Comparison of ENCODE assay signal across 13 cellular contexts in the genomic region with DNA sequence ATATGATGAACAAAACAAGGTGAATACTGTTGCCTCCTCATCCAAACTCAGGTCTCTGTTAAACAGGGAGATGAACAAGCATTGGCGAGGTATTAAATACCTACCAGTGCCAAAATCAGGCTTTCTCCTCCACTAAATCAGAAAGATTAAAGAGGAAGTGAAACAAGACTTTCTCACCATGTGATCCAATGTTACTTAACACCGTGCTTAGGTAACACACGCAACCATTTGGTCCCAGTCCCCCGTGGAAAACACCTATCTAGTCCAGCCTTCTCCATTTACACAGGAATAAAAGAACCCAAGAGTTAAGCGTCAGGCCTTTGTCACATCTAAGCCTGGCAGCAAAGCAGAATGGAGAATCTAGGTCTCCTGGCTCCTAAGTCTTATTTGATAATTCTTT. TPM values are rescaled to one million over a fixed set of nuclear protein-coding genes. Genes with fewer than 3 reads are reported as not detected.
A peak's percentile ranks its signal among the peaks of the same experiment; 100 is the strongest.
DNase-seq lines count a peak whose midpoint lies in the region; ATAC-seq and TF ChIP-seq lines count a peak whose summit lies in the region.
"Had no signal": no experiment of that assay in that cellular context is flagged by ENCODE, and none has a peak within 500 bp of the region (broad histone marks: within the 10 kb centered on the region; RNA-seq: fewer than 3 reads in every experiment).

No MANE protein-coding gene starts in this region.

- no peaks in the 10 kb centered on the region for H3K27me3 Mint-ChIP-seq in T-helper 17 cell

- no peaks in the 10 kb centered on the region for H3K36me3 Mint-ChIP-seq in T-helper 17 cell (ENCODE audit: low read depth)

- peaks cover 0 to 3% (median 0%) of the 10 kb centered on the region in 4 donors for H3K4me1 ChIP-seq in esophagus muscularis mucosa
- H3K4me1 ChIP-seq: prostate gland had no signal

- DNase-seq in T-helper 17 cell = no peak
- DNase-seq in activated T-cell treated with anti-CD3 and anti-CD28 coated beads, Interleukin-2, amount 50 U/mL, for 1 hour = no peak
- no peak for DNase-seq in esophagus muscularis mucosa (ENCODE audit: extremely low spot score)
- DNase-seq in occipital lobe (lab: John Stamatoyannopoulos, UW) = no peak
- no peak for DNase-seq in activated gamma-delta T cell (lab: John Stamatoyannopoulos, UW)
- DNase-seq: activated gamma-delta T cell treated with Interleukin-2 at 50 U/mL for 16 hours, DMS153, dorsolateral prefrontal cortex, T-helper 1 cell had no signal

- no peak overlapping the region for H3K27ac ChIP-seq in esophagus muscularis mucosa (replicated peaks in 1 of 4)
- H3K27ac ChIP-seq: dorsolateral prefrontal cortex, prostate gland had no signal

- 85% methylated on average over 5 of the region's 5 CpGs for WGBS in esophagus muscularis mucosa

- no peaks in the 10 kb centered on the region for H3K4me1 Mint-ChIP-seq in T-helper 17 cell

- intact Hi-C loops in esophagus muscularis mucosa (cut with DNase I) = no loop called here

- no peak overlapping the region for H3K4me3 ChIP-seq in esophagus muscularis mucosa
- H3K4me3 ChIP-seq: dorsolateral prefrontal cortex, prostate gland had no signal

- TF ChIP-seq POLR2A in esophagus muscularis mucosa (IDR thresholded peaks at IDR 0.05; ENCODE audit: low read depth) = no peak

- no peak for TF ChIP-seq EP300 in esophagus muscularis mucosa (IDR thresholded peaks at IDR 0.05)

- no peak overlapping the region for H3K4me3 Mint-ChIP-seq in T-helper 17 cell

- ATAC-seq in GM18517 (IDR thresholded peaks at IDR 0.05; ENCODE audit: unreplicated experiment) (peak; percentile 96), GM21529 (IDR thresholded peaks at IDR 0.05; ENCODE audit: unreplicated experiment) (peak; percentile 91), HG03196 (IDR thresholded peaks at IDR 0.05; ENCODE audit: unreplicated experiment) (peak; percentile 82), T-helper 17 cell (peak; percentile 47)

- no peak for TF ChIP-seq CTCF in esophagus muscularis mucosa (IDR thresholded peaks at IDR 0.05)

- H3K36me3 ChIP-seq in esophagus muscularis mucosa = no peaks in the 10 kb centered on the region
- H3K36me3 ChIP-seq: prostate gland had no signal

- no peaks in the 10 kb centered on the region for H3K9me3 ChIP-seq in T-helper 17 cell (ENCODE audit: control insufficient read depth, low read length, poor library complexity, severe bottlenecking)
- no peaks in the 10 kb centered on the region for H3K9me3 ChIP-seq in esophagus muscularis mucosa
- H3K9me3 ChIP-seq: prostate gland had no signal

- no peak overlapping the region for H3K27ac Mint-ChIP-seq in T-helper 17 cell

- no peaks in the 10 kb centered on the region for H3K27me3 ChIP-seq in esophagus muscularis mucosa

RNA-seq across cellular contexts. Expression of gene TENM4, which starts 34.5 kb away (rescaled TPM):
- total RNA-seq in T-helper 17 cell = under 1 TPM; 0.31 to 0.97 TPM
- total RNA-seq in esophagus muscularis mucosa = 1 to 10 TPM; 4.1 to 9.6 (median 8.0) TPM
- 112 TPM for total RNA-seq in occipital lobe

Comparison
In these comparisons a context has a peak if more than half of its experiments do, and no peak if none do; other contexts are left out.
1. RNA of gene TENM4, which starts 34.5 kb away (total RNA-seq): 112 TPM in occipital lobe (single experiment); 4.1 to 9.6 TPM in esophagus muscularis mucosa and 0.31 to 0.97 TPM in T-helper 17 cell; every median in the first group is over 10 times any median in the second.
2. Peak in every context shown above with its lines, with median percentiles within 50 percentile points of each other: ATAC-seq.